Comparison of ENCODE assay signal across 9 cellular contexts in the genomic region with DNA sequence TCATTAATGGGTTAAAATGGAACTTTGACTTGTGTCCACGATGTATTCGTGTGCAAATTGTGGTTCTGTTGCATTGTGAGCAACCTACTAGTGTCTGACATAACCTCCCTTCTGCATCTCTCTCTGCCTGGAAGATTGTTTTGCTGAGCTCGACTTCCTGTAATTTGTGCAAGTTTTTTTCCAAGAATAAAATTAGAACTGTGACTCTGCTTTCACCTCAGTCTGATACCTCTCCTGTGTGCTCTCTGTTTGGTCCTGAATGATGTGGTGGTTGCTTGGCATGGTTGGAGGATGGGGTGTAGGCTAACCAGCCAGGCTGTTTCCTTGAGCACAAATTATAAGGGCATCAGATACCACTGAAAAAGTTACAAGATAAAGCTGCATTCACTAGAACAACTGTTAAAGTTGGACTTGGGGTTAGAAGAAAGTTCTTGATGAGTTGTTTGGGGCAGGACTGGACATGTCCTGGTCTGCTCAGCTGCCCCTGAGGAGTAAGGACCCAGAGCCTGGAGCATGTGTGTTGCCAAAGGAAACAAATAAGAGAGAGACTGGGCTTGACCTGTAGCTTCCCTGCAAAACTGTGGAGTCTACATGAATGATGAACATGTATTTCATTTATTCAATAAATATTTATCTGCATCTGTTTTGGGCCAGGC. TPM values are rescaled to one million over a fixed set of nuclear protein-coding genes. Genes with fewer than 3 reads are reported as not detected.
DNase-seq lines count a peak whose midpoint lies in the region; ATAC-seq, FAIRE-seq and TF ChIP-seq lines count a peak whose summit lies in the region.
"Had no signal": no experiment of that assay in that cellular context is flagged by ENCODE, and none has a peak within 500 bp of the region (broad histone marks: within the 10 kb centered on the region; RNA-seq: fewer than 3 reads in every experiment).

No MANE protein-coding gene starts in this region.

- H3K27ac ChIP-seq in AG04450 (ENCODE audit: low read depth, low read length) (peak overlapping the region; percentile 65), HepG2 (ENCODE audit: extremely low read length, insufficient read depth, low read length) (no peak overlapping the region)

- peaks cover 4% of the 10 kb centered on the region; the same call in 1 of the 2 replicates for H3K9me3 ChIP-seq in AG04450 (ENCODE audit: control insufficient read depth, insufficient read depth, low read length)
- H3K9me3 ChIP-seq in HepG2 (ENCODE audit: low read length): no peaks in the 10 kb centered on the region

- H3K9me3 Mint-ChIP-seq in activated naive CD4-positive, alpha-beta T cell treated with anti-CD3 and anti-CD28 coated beads, Interleukin-2, amount 50 U/mL, for 72 hours: no peaks in the 10 kb centered on the region

- TF ChIP-seq CTCF in AG04450 (IDR thresholded peaks at IDR 0.05; ENCODE audit: low read depth, low read length): no peak
- no peak for TF ChIP-seq CTCF in HepG2 (CRISPR knock-in tag; IDR thresholded peaks at IDR 0.05)

- intact Hi-C loops in HepG2 (cut with micrococcal nuclease; ENCODE audit: unreplicated experiment): loop anchor here (10.0 kb wide), 1 partner anchor 149 kb away; no protein-coding TSS in a partner anchor

- peak overlapping the region; percentile 97 for H3K4me2 ChIP-seq in HepG2 (ENCODE audit: low read depth, low read length)

- no peaks in the 10 kb centered on the region for H3K27me3 ChIP-seq in AG04450 (ENCODE audit: control insufficient read depth, insufficient read depth, low read length)
- no peaks in the 10 kb centered on the region; a peak in 1 of 5 replicates for H3K27me3 ChIP-seq in HepG2 (ENCODE audit: control insufficient read depth in 1 of 2, insufficient read depth in 2 of 2, low read length in 2 of 2)

- CTCF ChIA-PET in AG04450 (lab: Charles Lee) (interaction anchor here (0.6 to 2.1 kb wide), 4 partner anchors 19 to 294 kb away, joined by 3 to 7 read pairs (median 4); no protein-coding TSS in a partner anchor), HepG2 (lab: Yijun Ruan, JAX; ENCODE audit: low intra/inter-chr PET ratio, low total read pairs) (no interaction called here)

- H3K36me3 ChIP-seq in HepG2 (replicated peaks in 1 of 2; ENCODE audit: control insufficient read depth in 1 of 2, insufficient read depth in 2 of 2, low read length in 2 of 2): no peaks in the 10 kb centered on the region

- TF ChIP-seq EP300 in HepG2 (IDR thresholded peaks at IDR 0.05; ENCODE audit: low read depth in 2 of 2, low read length in 2 of 2) (no peak), HepG2 (CRISPR knock-in tag; IDR thresholded peaks at IDR 0.05; ENCODE audit: borderline replicate concordance) (no peak)

- no peak for TF ChIP-seq POLR2A in HepG2 (IDR thresholded peaks at IDR 0.05; ENCODE audit: insufficient read depth in 1 of 2, low read depth in 2 of 2, low read length in 2 of 2)

- no peaks in the 10 kb centered on the region for H4K20me1 ChIP-seq in HepG2 (ENCODE audit: insufficient read depth, low read length)

- no peak overlapping the region; the same call in 1 of the 2 replicates for H3K9ac ChIP-seq in HepG2 (ENCODE audit: insufficient read depth, low read depth, low read length)

- BruUV-seq in HepG2 (replicated peaks; lab: Mats Ljungman, UMichigan): no TSS peak

- POLR2A ChIA-PET in AG04450 (lab: Yijun Ruan, JAX): interaction anchor here (1.7 to 3.4 kb wide), 2 partner anchors 40 to 815 kb away, joined by 4 to 17 read pairs; partner anchors contain the start of gene SEC61G
- POLR2A ChIA-PET in HepG2 (lab: Yijun Ruan, JAX): no interaction called here

- no peak for FAIRE-seq in HepG2 (lab: Jason Lieb, UNC)

- peaks cover 33% of the 10 kb centered on the region for H3K4me1 ChIP-seq in HepG2 (ENCODE audit: insufficient read depth, low read length)

- no peak for TF ChIP-seq RAD21 in HepG2 (CRISPR knock-in tag; IDR thresholded peaks at IDR 0.05)

- H3K27ac Mint-ChIP-seq in activated naive CD4-positive, alpha-beta T cell treated with anti-CD3 and anti-CD28 coated beads, Interleukin-2, amount 50 U/mL, for 72 hours: peak overlapping the region; percentile 79 to 94

- 5% methylated on average over 3 of the region's 3 CpGs for WGBS in HepG2 (ENCODE audit: low lambda C conversion rate)

- ATAC-seq in HG03378 (IDR thresholded peaks at IDR 0.05; ENCODE audit: unreplicated experiment) (peak; percentile 19), HepG2 (no peak), HG03095 (IDR thresholded peaks at IDR 0.05; ENCODE audit: unreplicated experiment) (no peak), GM21576 (IDR thresholded peaks at IDR 0.05; ENCODE audit: unreplicated experiment) (no peak)
- ATAC-seq in activated naive CD4-positive, alpha-beta T cell treated with anti-CD3 and anti-CD28 coated beads, Interleukin-2, amount 50 U/mL, for 72 hours: peak; percentile 42 to 54

- H3K79me2 ChIP-seq in HepG2 (ENCODE audit: insufficient read depth, low read length): peaks cover 26% of the 10 kb centered on the region

- no peak overlapping the region for H2AFZ ChIP-seq in HepG2 (ENCODE audit: low read length)

- in situ Hi-C loops in HepG2 (cut with HindIII; ENCODE audit: extremely low pct_ligation_motif_present, low pct_unique_long_range_greater_than_20kb): no loop called here

- peaks cover 1 to 15% of the 10 kb centered on the region in 2 donors for H3K36me3 Mint-ChIP-seq in activated naive CD4-positive, alpha-beta T cell treated with anti-CD3 and anti-CD28 coated beads, Interleukin-2, amount 50 U/mL, for 72 hours

- DNase-seq in AG04450 (ENCODE audit: low read depth, low spot score): no peak
- DNase-seq in activated naive CD4-positive, alpha-beta T cell treated with anti-CD3 and anti-CD28 coated beads, Interleukin-2, amount 50 U/mL, for 72 hours (ENCODE audit: low spot score in 2 of 2): peak in 1 of 2 donors; percentile 37
- no peak for DNase-seq in HepG2 (ENCODE audit: low spot score)
- no peak for DNase-seq in dedifferentiated amniotic fluid mesenchymal stem cell (ENCODE audit: extremely low spot score)
- DNase-seq in NCI-H1436 (lab: John Stamatoyannopoulos, UW): no peak
- DNase-seq: NCI-H446 had no signal

- H3K4me3 ChIP-seq in AG04450 (ENCODE audit: low read depth, low read length): no peak overlapping the region
- peak overlapping the region in 1 of 3 experiments; percentile 79; a peak in 1 of 6 replicates for H3K4me3 ChIP-seq in HepG2 (replicated peaks in 1 of 3; ENCODE audit: insufficient read depth in 1 of 3, low read depth in 2 of 3, low read length in 3 of 3)

TF ChIP-seq in HepG2, 621 proteins besides CTCF, POLR2A, EP300 and RAD21:
- TF ChIP-seq RAD51 (IDR thresholded peaks at IDR 0.05; ENCODE audit: borderline replicate concordance) (no peak), ZNF414 (CRISPR knock-in tag; IDR thresholded peaks at IDR 0.05) (no peak), SMYD3 (CRISPR knock-in tag; IDR thresholded peaks at IDR 0.05) (no peak), ZNF430 (CRISPR knock-in tag; IDR thresholded peaks at IDR 0.05) (no peak)

RNA-seq across cellular contexts. Expression of gene VOPP1, which starts 1.9 kb away (rescaled TPM):
- 85.9 and 88.4 TPM in 2 replicates for polyA plus RNA-seq in AG04450 (2011; rRNA removed)
- 107 and 127 TPM in 2 replicates for polyA minus RNA-seq in AG04450 (2011; rRNA and poly(A)+ RNA removed)
- 100 to 1,000 TPM in 1 of 2 donors, 10 to 100 TPM in 1; 52.0 to 124 TPM for total RNA-seq in activated naive CD4-positive, alpha-beta T cell treated with anti-CD3 and anti-CD28 coated beads, Interleukin-2, amount 50 U/mL, for 72 hours
- total RNA-seq in HepG2 (2016; rRNA removed; fragmentation: Illumina TruSeq; extraction: Trizol): 49.9 and 55.3 TPM in 2 replicates
- 29.6 and 31.7 TPM in 2 replicates for total RNA-seq in HepG2 (2016; cell fraction: cytosol; rRNA removed; fragmentation: Illumina TruSeq; extraction: Trizol; ENCODE audit: low read depth)
- 43.7 and 56.7 TPM in 2 replicates for total RNA-seq in HepG2 (2016; cell fraction: insoluble cytoplasmic fraction; rRNA removed; fragmentation: Illumina TruSeq; extraction: Trizol)
- total RNA-seq in HepG2 (2016; cell fraction: membrane; rRNA removed; fragmentation: Illumina TruSeq; extraction: Trizol): 74.9 and 78.9 TPM in 2 replicates
- total RNA-seq in HepG2 (2016; cell fraction: nucleus; rRNA removed; fragmentation: Illumina TruSeq; extraction: Trizol): 43.5 and 50.2 TPM in 2 replicates
- polyA plus RNA-seq in HepG2 (2011; rRNA removed): 21.3 and 21.8 TPM in 2 replicates
- 21.1 and 24.6 TPM in 2 replicates for polyA plus RNA-seq in HepG2 (2011; cell fraction: cytosol; rRNA removed)
- 12.5 and 14.4 TPM in 2 replicates for polyA plus RNA-seq in HepG2 (2011; cell fraction: nucleus; rRNA removed)
- polyA plus RNA-seq in HepG2 (2012): 24.1 and 26.8 TPM in 2 replicates
- polyA plus RNA-seq in HepG2 (2016; cell fraction: cytosol; fragmentation: Illumina TruSeq; extraction: Trizol; ENCODE audit: low read depth): 32.1 and 36.4 TPM in 2 replicates
- polyA plus RNA-seq in HepG2 (2016; cell fraction: insoluble cytoplasmic fraction; fragmentation: Illumina TruSeq; extraction: Trizol; ENCODE audit: low read depth): 38.0 and 40.3 TPM in 2 replicates
- polyA plus RNA-seq in HepG2 (2016; cell fraction: membrane; fragmentation: Illumina TruSeq; extraction: Trizol; ENCODE audit: low read depth): 62.2 and 67.1 TPM in 2 replicates
- polyA plus RNA-seq in HepG2 (2016; cell fraction: nucleus; fragmentation: Illumina TruSeq; extraction: Trizol; ENCODE audit: insufficient read depth, low read depth): 49.8 and 50.9 TPM in 2 replicates
- polyA minus RNA-seq in HepG2 (2011; rRNA and poly(A)+ RNA removed; ENCODE audit: low replicate concordance): 59.2 and 63.5 TPM in 2 replicates
- 28.0 and 28.5 TPM in 2 replicates for polyA minus RNA-seq in HepG2 (2011; cell fraction: cytosol; rRNA and poly(A)+ RNA removed)
- 19.4 and 23.2 TPM in 2 replicates for polyA minus RNA-seq in HepG2 (2011; cell fraction: nucleus; rRNA and poly(A)+ RNA removed)

Comparison
In these comparisons a context has a peak if more than half of its experiments do, and no peak if none do; other contexts are left out.
1. ATAC-seq: peak in HG03378 (single experiment) and activated naive CD4-positive, alpha-beta T cell treated with anti-CD3 and anti-CD28 coated beads, Interleukin-2, amount 50 U/mL, for 72 hours (2 of 2); none in HepG2 (single experiment), HG03095 (single experiment) and GM21576 (single experiment).